ENCODE assay signal across 25 cellular contexts in genomic region chr12:113897406-113897805, GRCh38.
"Had no signal": no experiment of that assay in that cellular context is flagged by ENCODE, and none has a peak within 500 bp of the region (broad histone marks: within the 10 kb centered on the region; RNA-seq: fewer than 3 reads in every experiment).

No MANE protein-coding gene starts in this region.

- H3K9me3 ChIP-seq: left lung, lower lobe of right lung, ovary, right atrium auricular region, right lobe of liver, suprapubic skin, thoracic aorta, tibial artery, upper lobe of right lung, uterus had no signal

- H3K27ac ChIP-seq: left lung, lower lobe of right lung, ovary, right atrium auricular region, right lobe of liver, suprapubic skin, thoracic aorta, tibial artery, upper lobe of right lung, uterus had no signal

- DNase-seq: hippocampal formation; immature natural killer cell; kidney; left colon; left lung; lower lobe of right lung; mammary epithelial cell; mesenchymal stem cell; naive thymus-derived CD8-positive, alpha-beta T cell; ovary; right lobe of liver; stimulated activated CD4-positive, alpha-beta T cell treated with anti-CD3 and anti-CD28 coated beads, Interleukin-15, amount 100 ng/mL, for 24 hours; stimulated activated CD4-positive, alpha-beta T cell treated with anti-CD3 and anti-CD28 coated beads, Interleukin-4, amount 100 ng/mL, for 24 hours; stimulated activated naive CD4-positive, alpha-beta T cell; tibial artery; trophoblast cell; upper lobe of right lung; uterus had no signal

- H3K4me3 Mint-ChIP-seq: immature natural killer cell; naive thymus-derived CD8-positive, alpha-beta T cell; stimulated activated effector memory CD8-positive, alpha-beta T cell treated with anti-CD3 and anti-CD28 coated beads, Interleukin-12 subunit alpha, Interleukin-12 subunit beta, amount 100 ng/mL, for 72 hours; stimulated activated naive CD8-positive, alpha-beta T cell treated with anti-CD3 and anti-CD28 coated beads, Interleukin-15, Interleukin-2, amounts not matched to agents 100 ng/mL and 50 ng/mL, for 24 hours had no signal

- H3K4me1 Mint-ChIP-seq: immature natural killer cell; stimulated activated effector memory CD8-positive, alpha-beta T cell treated with anti-CD3 and anti-CD28 coated beads, Interleukin-12 subunit alpha, Interleukin-12 subunit beta, amount 100 ng/mL, for 72 hours had no signal

- H3K27me3 Mint-ChIP-seq: naive thymus-derived CD8-positive, alpha-beta T cell; progenitor cell of endocrine pancreas; stimulated activated naive CD8-positive, alpha-beta T cell treated with anti-CD3 and anti-CD28 coated beads, Interleukin-15, Interleukin-2, amounts not matched to agents 100 ng/mL and 50 ng/mL, for 24 hours had no signal

- H3K9me3 Mint-ChIP-seq: immature natural killer cell; naive thymus-derived CD8-positive, alpha-beta T cell; stimulated activated effector memory CD8-positive, alpha-beta T cell treated with anti-CD3 and anti-CD28 coated beads, Interleukin-12 subunit alpha, Interleukin-12 subunit beta, amount 100 ng/mL, for 72 hours; stimulated activated naive CD8-positive, alpha-beta T cell treated with anti-CD3 and anti-CD28 coated beads, Interleukin-15, Interleukin-2, amounts not matched to agents 100 ng/mL and 50 ng/mL, for 24 hours had no signal

- H3K36me3 ChIP-seq: lower lobe of right lung, ovary, right atrium auricular region, right lobe of liver, suprapubic skin, upper lobe of right lung, uterus had no signal

- H3K27me3 ChIP-seq: left lung, ovary, right atrium auricular region, right lobe of liver, suprapubic skin, tibial artery, upper lobe of right lung, uterus had no signal

- H3K4me2 ChIP-seq: smooth muscle cell had no signal

- H3K4me1 ChIP-seq: left lung, lower lobe of right lung, right lobe of liver, tibial artery, upper lobe of right lung, uterus had no signal

- H3K27ac Mint-ChIP-seq: progenitor cell of endocrine pancreas; stimulated activated effector memory CD8-positive, alpha-beta T cell treated with anti-CD3 and anti-CD28 coated beads, Interleukin-12 subunit alpha, Interleukin-12 subunit beta, amount 100 ng/mL, for 72 hours; stimulated activated naive CD8-positive, alpha-beta T cell treated with anti-CD3 and anti-CD28 coated beads, Interleukin-15, Interleukin-2, amounts not matched to agents 100 ng/mL and 50 ng/mL, for 24 hours had no signal

- H3K4me3 ChIP-seq: left lung, lower lobe of right lung, ovary, right atrium auricular region, right lobe of liver, smooth muscle cell, suprapubic skin, thoracic aorta, tibial artery, upper lobe of right lung, uterus had no signal
